ENCODE assay signal across 8 cellular contexts in genomic region chr3:158731525-158731924, GRCh38. TPM values are rescaled to one million over a fixed set of nuclear protein-coding genes. Genes with fewer than 3 reads are reported as not detected.
DNase-seq lines count a peak whose midpoint lies in the region; ATAC-seq and TF ChIP-seq lines count a peak whose summit lies in the region.

No MANE protein-coding gene starts in this region.

- H3K4me1 Mint-ChIP-seq in central memory CD8-positive, alpha-beta T cell: peaks cover 14% of the 10 kb centered on the region

- peak overlapping the region; percentile 29 for H3K9ac ChIP-seq in muscle layer of colon (ENCODE audit: low read length)

- TF ChIP-seq CTCF in cardiac muscle cell (IDR thresholded peaks at IDR 0.05; ENCODE audit: low read depth, low read length) (no peak), uterus (IDR thresholded peaks at IDR 0.05) (no peak), GM10266 (IDR thresholded peaks at IDR 0.05; ENCODE audit: control insufficient read depth, insufficient read depth, low read depth, missing control alignments) (no peak)

- H3K4me1 ChIP-seq in cardiac muscle cell (ENCODE audit: low read depth): no peaks in the 10 kb centered on the region
- H3K4me1 ChIP-seq in muscle layer of colon (ENCODE audit: insufficient read depth, low read length): peaks cover 18% of the 10 kb centered on the region
- H3K4me1 ChIP-seq in uterus: peaks cover 0 to 7% of the 10 kb centered on the region in 2 donors

- TF ChIP-seq POLR2A in uterus (IDR thresholded peaks at IDR 0.05): no peak

- peaks cover 2% of the 10 kb centered on the region for H3K36me3 Mint-ChIP-seq in central memory CD8-positive, alpha-beta T cell (ENCODE audit: insufficient read depth)

- H3K36me3 ChIP-seq in cardiac muscle cell (no peaks in the 10 kb centered on the region), muscle layer of colon (ENCODE audit: insufficient read depth, low read length) (no peaks in the 10 kb centered on the region), uterus (no peaks in the 10 kb centered on the region)

- ATAC-seq in Right ventricle myocardium inferior (no peak), HG02642 (IDR thresholded peaks at IDR 0.05; ENCODE audit: poor library complexity, unreplicated experiment) (no peak)
- no peak for ATAC-seq in central memory CD8-positive, alpha-beta T cell (replicated peaks; ENCODE audit: extremely low read depth, poor library complexity, severe bottlenecking)

- intact Hi-C loops in Right ventricle myocardium inferior (cut with DNase I): loop anchor here (5.0 kb wide), 1 partner anchor 41 kb away; no protein-coding TSS in a partner anchor
- intact Hi-C loops in uterus (cut with DNase I; ENCODE audit: low total_unique reads): no loop called here

- H3K4me3 Mint-ChIP-seq in central memory CD8-positive, alpha-beta T cell: peak overlapping the region; percentile 47

- DNase-seq in cardiac muscle cell (ENCODE audit: low read depth in 1 of 2, low spot score in 1 of 2) (no peak), Right ventricle myocardium inferior (ENCODE audit: missing footprints) (no peak), uterus (no peak), GM10266 (ENCODE audit: extremely low spot score) (no peak), SW 1271 (lab: John Stamatoyannopoulos, UW) (no peak)
- DNase-seq in central memory CD8-positive, alpha-beta T cell (ENCODE audit: low spot score in 2 of 2): no peak

- H3K27me3 Mint-ChIP-seq in central memory CD8-positive, alpha-beta T cell: no peaks in the 10 kb centered on the region

- H3K4me3 ChIP-seq in cardiac muscle cell (peak overlapping the region; percentile 60), muscle layer of colon (ENCODE audit: low read depth in 1 of 2, low read length in 2 of 2) (peak overlapping the region; percentile 73 to 84), uterus (peak overlapping the region; percentile 39 to 68)

- H3K27me3 ChIP-seq in cardiac muscle cell (peaks cover 36% of the 10 kb centered on the region), muscle layer of colon (ENCODE audit: control insufficient read depth in 1 of 2, insufficient read depth in 2 of 2, low read length in 2 of 2) (no peaks in the 10 kb centered on the region), uterus (no peaks in the 10 kb centered on the region)

- H3K9me3 ChIP-seq in cardiac muscle cell (ENCODE audit: low read depth) (no peaks in the 10 kb centered on the region), muscle layer of colon (ENCODE audit: low read length) (no peaks in the 10 kb centered on the region), uterus (peaks cover 0 to 3% of the 10 kb centered on the region in 2 donors)

- H3K27ac Mint-ChIP-seq in central memory CD8-positive, alpha-beta T cell (ENCODE audit: low read depth): no peak overlapping the region

- no peaks in the 10 kb centered on the region for H3K9me3 Mint-ChIP-seq in central memory CD8-positive, alpha-beta T cell

- H3K27ac ChIP-seq in cardiac muscle cell (no peak overlapping the region), muscle layer of colon (ENCODE audit: low read depth, low read length) (peak overlapping the region; percentile 78), uterus (peak overlapping the region; percentile 78 to 87)

RNA-seq across cellular contexts. Expression of gene RARRES1, which starts 0.7 kb away (rescaled TPM):
- total RNA-seq in cardiac muscle cell (0.33 and 0.39 TPM in 2 replicates), Right ventricle myocardium inferior (22.3 TPM), uterus (100 to 1,000 TPM in 1 of 4 donors, 10 to 100 TPM in 3; 12.8 to 398 (median 50.5) TPM)
- polyA plus RNA-seq in cardiac muscle cell: 0.56 TPM in 1 of 2 replicates, not detected in the other

RNA-seq across cellular contexts. Expression of gene LXN, which starts 59.1 kb away (rescaled TPM):
- total RNA-seq in cardiac muscle cell (9.8 and 12.8 TPM in 2 replicates), Right ventricle myocardium inferior (3.9 TPM), uterus (10 to 100 TPM; 25.3 to 49.7 (median 34.8) TPM)
- 6.7 and 11.1 TPM in 2 replicates for polyA plus RNA-seq in cardiac muscle cell
